Comparison of ENCODE assay signal across 8 cellular contexts in genomic region chr19:15154002-15154612, GRCh38. TPM values are rescaled to one million over a fixed set of nuclear protein-coding genes. Genes with fewer than 3 reads are reported as not detected.
DNase-seq lines count a peak whose midpoint lies in the region; ATAC-seq, FAIRE-seq and TF ChIP-seq lines count a peak whose summit lies in the region.

No MANE protein-coding gene starts in this region.

- TF ChIP-seq POLR2A in H54 (IDR thresholded peaks at IDR 0.05; ENCODE audit: low read depth, low read length): no peak

- TF ChIP-seq CTCF in DOHH2 (IDR thresholded peaks at IDR 0.05; ENCODE audit: low read depth, low read length, poor library complexity, severe bottlenecking): peak; percentile 87
- TF ChIP-seq CTCF in fibroblast of mammary gland (conservative IDR thresholded peaks at IDR 0.05; ENCODE audit: control insufficient read depth, insufficient read depth, low read depth, low read length): peak; percentile 76

- H3K9me2 ChIP-seq in DOHH2 (replicated peaks; ENCODE audit: control insufficient read depth, low read length): no peaks in the 10 kb centered on the region

- no peak for FAIRE-seq in H54 (lab: Jason Lieb, UNC)

- H3K36me3 ChIP-seq in DOHH2 (ENCODE audit: control insufficient read depth, low read length): no peaks in the 10 kb centered on the region

- H3F3A ChIP-seq in DOHH2 (ENCODE audit: control insufficient read depth, insufficient read depth): no peaks in the 10 kb centered on the region

- no peak overlapping the region for H3K27ac ChIP-seq in DOHH2 (ENCODE audit: low read depth, low read length)

- peaks cover 2% of the 10 kb centered on the region for H3K4me1 ChIP-seq in DOHH2 (ENCODE audit: control insufficient read depth, low read length)

- H3K4me3 ChIP-seq in DOHH2 (ENCODE audit: low read length) (no peak overlapping the region), fibroblast of mammary gland (ENCODE audit: control insufficient read depth, low read depth, low read length) (no peak overlapping the region)
- no peak overlapping the region for H3K4me3 ChIP-seq in Jurkat, Clone E6-1 (ENCODE audit: low read length)

- no peaks in the 10 kb centered on the region for H4K20me1 ChIP-seq in DOHH2 (ENCODE audit: control insufficient read depth, insufficient read depth, low read depth, low read length)

- DNase-seq in Jurkat, Clone E6-1 (ENCODE audit: low read depth, low spot score): peak; percentile 65
- peak; percentile 34 for DNase-seq in UCSD-AML1 (lab: John Stamatoyannopoulos, UW; ENCODE audit: unreplicated experiment)
- DNase-seq in fibroblast of mammary gland (ENCODE audit: low read depth): peak; percentile 61
- DNase-seq in stimulated activated CD4-positive, alpha-beta T cell treated with anti-CD3 and anti-CD28 coated beads, Interleukin-15, amount 100 ng/mL, for 24 hours: peak; percentile 55
- no peak for DNase-seq in LoVo (ENCODE audit: low spot score)
- no peak for DNase-seq in H54 (ENCODE audit: insufficient read length, low spot score)

- H3K4me2 ChIP-seq in DOHH2 (ENCODE audit: low read length): no peak overlapping the region

- no peaks in the 10 kb centered on the region for H3K79me2 ChIP-seq in DOHH2 (ENCODE audit: control insufficient read depth, low read length)

- H3K27me3 ChIP-seq in DOHH2 (ENCODE audit: control insufficient read depth, low read length): peaks cover 2% of the 10 kb centered on the region; the same call in 1 of the 2 replicates

- no peak for ATAC-seq in GM21526 (IDR thresholded peaks at IDR 0.05; ENCODE audit: low FRiP score, unreplicated experiment)

- H3K9me3 ChIP-seq in DOHH2 (ENCODE audit: control insufficient read depth, insufficient read depth, low read length): peaks cover 8% of the 10 kb centered on the region

RNA-seq across cellular contexts. Expression of gene NOTCH3, which starts 46.7 kb away (rescaled TPM):
- 18.3 TPM for polyA plus RNA-seq in Jurkat, Clone E6-1 (2012; ENCODE audit: insufficient read depth, insufficient read length)

RNA-seq across cellular contexts. Expression of gene SYDE1, which starts 46.9 kb away (rescaled TPM):
- not detected for polyA plus RNA-seq in Jurkat, Clone E6-1 (2012; ENCODE audit: insufficient read depth, insufficient read length)

Comparison
In these comparisons a context has a peak if more than half of its experiments do, and no peak if none do; other contexts are left out.
1. DNase-seq: peak in Jurkat, Clone E6-1 (single experiment), UCSD-AML1 (single experiment), fibroblast of mammary gland (single experiment) and stimulated activated CD4-positive, alpha-beta T cell treated with anti-CD3 and anti-CD28 coated beads, Interleukin-15, amount 100 ng/mL, for 24 hours (single experiment); none in LoVo (single experiment) and H54 (single experiment).